ENCODE assay signal across 3 cellular contexts in genomic region chr5:68946728-68947127, GRCh38.
TF ChIP-seq lines count a peak whose summit lies in the region.

No MANE protein-coding gene starts in this region.

TF ChIP-seq in SK-N-SH, 30 proteins besides CTCF, POLR2A, EP300 and RAD21:
- TF ChIP-seq GABPA (IDR thresholded peaks at IDR 0.05; ENCODE audit: low read depth) (no peak), ZBTB33 (IDR thresholded peaks at IDR 0.05; ENCODE audit: borderline replicate concordance, low read depth) (no peak), SIN3A (IDR thresholded peaks at IDR 0.05; ENCODE audit: borderline replicate concordance, low read depth, low read length) (no peak), TCF12 (IDR thresholded peaks at IDR 0.05) (no peak), SMC3 (IDR thresholded peaks at IDR 0.05; ENCODE audit: low read depth, low read length) (no peak), MXI1 (IDR thresholded peaks at IDR 0.05; ENCODE audit: low read depth, low read length) (no peak), YY1 (IDR thresholded peaks at IDR 0.05; ENCODE audit: low read depth) (no peak), FOSL2 (IDR thresholded peaks at IDR 0.05; ENCODE audit: borderline replicate concordance, low read depth) (no peak), NFIC (IDR thresholded peaks at IDR 0.05; ENCODE audit: borderline replicate concordance) (no peak), IRF3 (IDR thresholded peaks at IDR 0.05; ENCODE audit: low read depth, low read length) (no peak), EZH2phosphoT487 (IDR thresholded peaks at IDR 0.05; ENCODE audit: borderline replicate concordance, low read depth) (no peak), MEF2A (IDR thresholded peaks at IDR 0.05; ENCODE audit: borderline replicate concordance, low read depth) (no peak), TEAD4 (IDR thresholded peaks at IDR 0.05; ENCODE audit: borderline replicate concordance, insufficient read depth) (no peak), USF1 (IDR thresholded peaks at IDR 0.05; ENCODE audit: borderline replicate concordance, low read depth) (no peak), FOXM1 (IDR thresholded peaks at IDR 0.05; ENCODE audit: low read depth) (no peak), TAF1 (IDR thresholded peaks at IDR 0.05; ENCODE audit: borderline replicate concordance, low read depth, low read length) (no peak)

TF ChIP-seq in SK-N-SH treated with all-trans-retinoic acid at 6 μM for 48 hours, 23 proteins besides CTCF, POLR2A, EP300 and RAD21:
- TF ChIP-seq CSRNP3 (CRISPR knock-in tag; IDR thresholded peaks at IDR 0.05) (no peak), TSHZ2 (CRISPR knock-in tag; IDR thresholded peaks at IDR 0.05) (no peak), CREB5 (CRISPR knock-in tag; IDR thresholded peaks at IDR 0.05; ENCODE audit: low read depth) (no peak), ARNTL (CRISPR knock-in tag; IDR thresholded peaks at IDR 0.05; ENCODE audit: borderline replicate concordance, low read depth) (no peak), ZC3H10 (CRISPR knock-in tag; IDR thresholded peaks at IDR 0.05) (no peak), CSDC2 (CRISPR knock-in tag; IDR thresholded peaks at IDR 0.05) (no peak), PATZ1 (CRISPR knock-in tag; IDR thresholded peaks at IDR 0.05; ENCODE audit: borderline replicate concordance) (no peak), ISL1 (CRISPR knock-in tag; IDR thresholded peaks at IDR 0.05) (no peak), PPARA (CRISPR knock-in tag; IDR thresholded peaks at IDR 0.05; ENCODE audit: borderline replicate concordance) (no peak), ESRRG (CRISPR knock-in tag; IDR thresholded peaks at IDR 0.05) (no peak), SNAI2 (CRISPR knock-in tag; IDR thresholded peaks at IDR 0.05) (no peak), ZNF70 (CRISPR knock-in tag; IDR thresholded peaks at IDR 0.05) (no peak)

TF ChIP-seq in neural cell, 6 proteins besides CTCF, POLR2A, EP300 and RAD21:
- TF ChIP-seq MXI1 (conservative IDR thresholded peaks at IDR 0.05; ENCODE audit: poor library complexity, severe bottlenecking) (no peak), REST (IDR thresholded peaks at IDR 0.05; ENCODE audit: borderline replicate concordance) (peak; percentile 73)
